Comparison of ENCODE assay signal across 37 cellular contexts in genomic region chr1:116708255-116708900, GRCh38. TPM values are rescaled to one million over a fixed set of nuclear protein-coding genes. Genes with fewer than 3 reads are reported as not detected.
DNase-seq lines count a peak whose midpoint lies in the region; ATAC-seq and TF ChIP-seq lines count a peak whose summit lies in the region.
"Had no signal": no experiment of that assay in that cellular context is flagged by ENCODE, and none has a peak within 500 bp of the region (broad histone marks: within the 10 kb centered on the region; RNA-seq: fewer than 3 reads in every experiment).

No MANE protein-coding gene starts in this region.

- intact Hi-C loops in breast epithelium (cut with DNase I; ENCODE audit: low total_unique reads) = no loop called here
- intact Hi-C loops in MCF 10A (cut with micrococcal nuclease) = no loop called here
- intact Hi-C loops in activated CD8-positive, alpha-beta T cell treated with anti-CD3 and anti-CD28 coated beads for 36 hours (cut with micrococcal nuclease) = no loop called here
- intact Hi-C loops in upper lobe of right lung (cut with DNase I) = no loop called here

- no peaks in the 10 kb centered on the region for H3K27me3 ChIP-seq in breast epithelium
- H3K27me3 ChIP-seq in upper lobe of right lung = peaks cover 5% of the 10 kb centered on the region
- H3K27me3 ChIP-seq: adrenal gland, esophagus squamous epithelium, stomach, thyroid gland had no signal

- CTCF ChIA-PET in MCF 10A (lab: Yijun Ruan, JAX) = interaction anchor here (1.1 to 1.4 kb wide), 2 partner anchors 15 to 17 kb away, joined by 3 to 5 read pairs; no protein-coding TSS in a partner anchor
- CTCF ChIA-PET in activated CD8-positive, alpha-beta T cell treated with anti-CD3 and anti-CD28 coated beads for 36 hours (lab: Charles Lee) = no interaction called here

- no peak for TF ChIP-seq CTCF in breast epithelium (IDR thresholded peaks at IDR 0.05)
- TF ChIP-seq CTCF in MCF 10A (IDR thresholded peaks at IDR 0.05; ENCODE audit: unreplicated experiment) = no peak
- no peak for TF ChIP-seq CTCF in epithelial cell of esophagus (IDR thresholded peaks at IDR 0.05; ENCODE audit: insufficient read depth, low read depth, low read length, missing control alignments)
- TF ChIP-seq CTCF in type B pancreatic cell (conservative IDR thresholded peaks at IDR 0.05) = no peak
- TF ChIP-seq CTCF in activated CD8-positive, alpha-beta T cell treated with anti-CD3 and anti-CD28 coated beads for 36 hours (IDR thresholded peaks at IDR 0.05) = no peak
- TF ChIP-seq CTCF in upper lobe of right lung (IDR thresholded peaks at IDR 0.05) = no peak

- H3K4me1 ChIP-seq in breast epithelium = no peaks in the 10 kb centered on the region
- H3K4me1 ChIP-seq in upper lobe of right lung = no peaks in the 10 kb centered on the region
- H3K4me1 ChIP-seq: adrenal gland had no signal

- H3K27ac Mint-ChIP-seq in MCF 10A (ENCODE audit: low read depth, unreplicated experiment) (no peak overlapping the region), type B pancreatic cell (peak overlapping the region; percentile 52)
- H3K27ac Mint-ChIP-seq in activated CD8-positive, alpha-beta T cell treated with anti-CD3 and anti-CD28 coated beads for 36 hours = no peak overlapping the region
- H3K27ac Mint-ChIP-seq: activated naive CD4-positive, alpha-beta T cell treated with anti-CD3 and anti-CD28 coated beads, Interleukin-2, amount 10 ng/mL, durations not matched to agents 7 days and 5 days; B cell; HFFc6; naive B cell; progenitor cell of endocrine pancreas had no signal

- no peaks in the 10 kb centered on the region for H3K27me3 Mint-ChIP-seq in MCF 10A (ENCODE audit: insufficient read depth, unreplicated experiment)
- no peaks in the 10 kb centered on the region for H3K27me3 Mint-ChIP-seq in type B pancreatic cell
- H3K27me3 Mint-ChIP-seq in activated CD8-positive, alpha-beta T cell treated with anti-CD3 and anti-CD28 coated beads for 36 hours = peaks cover 6% of the 10 kb centered on the region

- POLR2A ChIA-PET in MCF 10A (lab: Yijun Ruan, JAX) = no interaction called here
- POLR2A ChIA-PET in activated CD8-positive, alpha-beta T cell treated with anti-CD3 and anti-CD28 coated beads for 36 hours (lab: Charles Lee) = no interaction called here

- DNase-seq in breast epithelium (ENCODE audit: low spot score in 2 of 2) (peak; percentile 62 to 89), MCF 10A (ENCODE audit: unreplicated experiment) (no peak), RPMI7951 (ENCODE audit: low read depth) (peak; percentile 82), epithelial cell of esophagus (ENCODE audit: low read depth) (peak; percentile 68), type B pancreatic cell (ENCODE audit: extremely low spot score, unreplicated experiment) (peak; percentile 51), upper lobe of right lung (no peak)
- DNase-seq in activated CD8-positive, alpha-beta T cell treated with anti-CD3 and anti-CD28 coated beads for 36 hours = no peak
- DNase-seq: activated CD4-positive, alpha-beta T cell treated with anti-CD3 and anti-CD28 coated beads, Interleukin-2, amount 50 U/mL, for 4 hours; activated CD4-positive, CD25-positive, alpha-beta regulatory T cell; activated CD8-positive, alpha-beta memory T cell treated with anti-CD3 and anti-CD28 coated beads, Interleukin-2, amount 50 U/mL, for 4 hours; activated naive CD4-positive, alpha-beta T cell treated with anti-CD3 and anti-CD28 coated beads, Interleukin-2, amount 10 ng/mL, durations not matched to agents 7 days and 5 days; CD8-positive, alpha-beta memory T cell; cerebellar nuclear complex; DMS53; esophagus squamous epithelium; foreskin melanocyte; GDM1; GOT3; HFFc6; kidney glomerular epithelial cell; naive B cell; NCI-H1092; NCI-H187 treated with DMSO at 0.1 percent for 48 hours; NCI-H2171 treated with DMSO at 0.1 percent for 48 hours; nucleus accumbens; stimulated activated CD4-positive, alpha-beta T cell treated with anti-CD3 and anti-CD28 coated beads, Interleukin-12 subunit alpha, Interleukin-12 subunit beta, amount 100 ng/mL, for 4 hours; stimulated activated CD4-positive, alpha-beta T cell treated with anti-CD3 and anti-CD28 coated beads, Interleukin-4, amount 100 ng/mL, for 1 hour; stomach; thyroid gland had no signal

- H3K4me1 Mint-ChIP-seq in MCF 10A (ENCODE audit: insufficient read depth, unreplicated experiment) (peaks cover 27% of the 10 kb centered on the region), type B pancreatic cell (ENCODE audit: unreplicated experiment) (peaks cover 37% of the 10 kb centered on the region)
- peaks cover 13% of the 10 kb centered on the region for H3K4me1 Mint-ChIP-seq in activated CD8-positive, alpha-beta T cell treated with anti-CD3 and anti-CD28 coated beads for 36 hours (ENCODE audit: low read depth)
- H3K4me1 Mint-ChIP-seq: B cell; CD8-positive, alpha-beta memory T cell; naive B cell had no signal

- H3K4me3 Mint-ChIP-seq in MCF 10A (ENCODE audit: unreplicated experiment) = no peak overlapping the region
- no peak overlapping the region for H3K4me3 Mint-ChIP-seq in type B pancreatic cell
- H3K4me3 Mint-ChIP-seq in activated CD8-positive, alpha-beta T cell treated with anti-CD3 and anti-CD28 coated beads for 36 hours = no peak overlapping the region
- H3K4me3 Mint-ChIP-seq: activated naive CD4-positive, alpha-beta T cell treated with anti-CD3 and anti-CD28 coated beads, Interleukin-2, amount 10 ng/mL, durations not matched to agents 7 days and 5 days; B cell; CD8-positive, alpha-beta memory T cell; HFFc6; naive B cell had no signal

- no peak for TF ChIP-seq POLR2A in breast epithelium (IDR thresholded peaks at IDR 0.05)

- H3K4me3 ChIP-seq in breast epithelium (no peak overlapping the region), epithelial cell of esophagus (ENCODE audit: low read length) (no peak overlapping the region), upper lobe of right lung (no peak overlapping the region)
- H3K4me3 ChIP-seq: adrenal gland, esophagus squamous epithelium, stomach, thyroid gland had no signal

- ATAC-seq in activated CD8-positive, alpha-beta T cell treated with anti-CD3 and anti-CD28 coated beads for 36 hours = no peak
- ATAC-seq in upper lobe of right lung (no peak), HG03565 (IDR thresholded peaks at IDR 0.05; ENCODE audit: unreplicated experiment) (no peak)
- ATAC-seq: sciatic nerve had no signal

- no TSS peak for BruUV-seq in MCF 10A (replicated peaks; lab: Mats Ljungman, UMichigan)

- H3K36me3 Mint-ChIP-seq in MCF 10A (ENCODE audit: insufficient read depth, unreplicated experiment) = no peaks in the 10 kb centered on the region
- no peaks in the 10 kb centered on the region for H3K36me3 Mint-ChIP-seq in type B pancreatic cell
- no peaks in the 10 kb centered on the region for H3K36me3 Mint-ChIP-seq in activated CD8-positive, alpha-beta T cell treated with anti-CD3 and anti-CD28 coated beads for 36 hours (ENCODE audit: low read depth)

- H3K9me3 Mint-ChIP-seq in MCF 10A (ENCODE audit: unreplicated experiment) = no peaks in the 10 kb centered on the region
- H3K9me3 Mint-ChIP-seq in type B pancreatic cell = no peaks in the 10 kb centered on the region
- peaks cover 2% of the 10 kb centered on the region for H3K9me3 Mint-ChIP-seq in activated CD8-positive, alpha-beta T cell treated with anti-CD3 and anti-CD28 coated beads for 36 hours
- H3K9me3 Mint-ChIP-seq: CD8-positive, alpha-beta memory T cell; HFFc6 had no signal

- no peaks in the 10 kb centered on the region for H3K9me3 ChIP-seq in breast epithelium
- H3K9me3 ChIP-seq in upper lobe of right lung = no peaks in the 10 kb centered on the region
- H3K9me3 ChIP-seq: adrenal gland, esophagus squamous epithelium, stomach, thyroid gland had no signal

- no peak overlapping the region for H3K27ac ChIP-seq in breast epithelium
- no peak overlapping the region for H3K27ac ChIP-seq in upper lobe of right lung
- H3K27ac ChIP-seq: adrenal gland, stomach, thyroid gland had no signal

- no peaks in the 10 kb centered on the region for H3K36me3 ChIP-seq in breast epithelium
- H3K36me3 ChIP-seq in upper lobe of right lung = no peaks in the 10 kb centered on the region
- H3K36me3 ChIP-seq: adrenal gland, esophagus squamous epithelium, stomach, thyroid gland had no signal

RNA-seq across cellular contexts. Expression of gene IGSF3, which starts 40.8 kb away (rescaled TPM):
- total RNA-seq in breast epithelium = 10 to 100 TPM in 2 of 3 donors, 1 to 10 TPM in 1; 1.1 to 21.6 (median 19.6) TPM
- total RNA-seq in MCF 10A (2022) = 3.5 and 4.6 TPM in 2 replicates
- 39.8 and 41.8 TPM in 2 replicates for total RNA-seq in RPMI7951 (2014; rRNA removed; shearing (Covaris generic))
- total RNA-seq in type B pancreatic cell (ENCODE audit: low replicate concordance) = 42.9 and 48.4 TPM in 2 replicates
- under 1 TPM; 0.54 to 0.72 TPM for total RNA-seq in activated CD8-positive, alpha-beta T cell treated with anti-CD3 and anti-CD28 coated beads for 36 hours
- total RNA-seq in upper lobe of right lung = 20.1 TPM
- total RNA-seq: HFFc6 had no signal

RNA-seq across cellular contexts. Expression of gene CD2, which starts 45.9 kb away (rescaled TPM):
- total RNA-seq in breast epithelium (1 to 10 TPM; 1.4 to 3.9 (median 3.5) TPM), MCF 10A (2022) (not detected in 2 replicates), type B pancreatic cell (ENCODE audit: low replicate concordance) (0.17 TPM in 1 of 2 replicates, not detected in the other), upper lobe of right lung (11.4 TPM)
- not detected in 2 replicates for total RNA-seq in RPMI7951 (2014; rRNA removed; shearing (Covaris generic))
- 100 to 1,000 TPM; 217 to 220 TPM for total RNA-seq in activated CD8-positive, alpha-beta T cell treated with anti-CD3 and anti-CD28 coated beads for 36 hours
- total RNA-seq: dermis microvascular lymphatic vessel endothelial cell, HFFc6, HT-29, progenitor cell of endocrine pancreas, SK-MEL-5 had no signal

Comparison
In these comparisons a context has a peak if more than half of its experiments do, and no peak if none do; other contexts are left out.
1. DNase-seq: peak in breast epithelium (2 of 2), RPMI7951 (single experiment), epithelial cell of esophagus (single experiment) and type B pancreatic cell (single experiment); none in MCF 10A (single experiment), activated CD8-positive, alpha-beta T cell treated with anti-CD3 and anti-CD28 coated beads for 36 hours (single experiment) and upper lobe of right lung (single experiment).
2. RNA of gene CD2, which starts 45.9 kb away (total RNA-seq): 217 to 220 TPM in activated CD8-positive, alpha-beta T cell treated with anti-CD3 and anti-CD28 coated beads for 36 hours; 11.4 TPM in upper lobe of right lung (single experiment), 1.4 to 3.9 TPM in breast epithelium, not detected in MCF 10A, not detected in RPMI7951 and 0.17 TPM in type B pancreatic cell; every median in the first group is over 10 times any median in the second.